ENCODE assay signal across 12 cellular contexts in genomic region chr1:230251644-230252191, GRCh38.
A peak's percentile ranks its signal among the peaks of the same experiment; 100 is the strongest.
DNase-seq lines count a peak whose midpoint lies in the region; ATAC-seq, FAIRE-seq and TF ChIP-seq lines count a peak whose summit lies in the region.
"Had no signal": no experiment of that assay in that cellular context is flagged by ENCODE, and none has a peak within 500 bp of the region (broad histone marks: within the 10 kb centered on the region; RNA-seq: fewer than 3 reads in every experiment).

No MANE protein-coding gene starts in this region.

- no peaks in the 10 kb centered on the region for H4K20me1 ChIP-seq in GM12878 (ENCODE audit: control insufficient read depth, insufficient read depth)

- WGBS in GM12878 (ENCODE audit: insufficient coverage, insufficient replicate concordance, low lambda C conversion rate, missing lambda C conversion rate): 12% methylated on average over 8 of the region's 8 CpGs
- 85 to 95% (median 92%) methylated on average over 7 to 8 of the region's 8 CpGs for WGBS in stomach, 5 donors

- H3K9me3 ChIP-seq in GM12878 (replicated peaks; ENCODE audit: control insufficient read depth, insufficient read depth, low read length) (no peaks in the 10 kb centered on the region), WERI-Rb-1 (ENCODE audit: severe bottlenecking) (no peaks in the 10 kb centered on the region), stomach (no peaks in the 10 kb centered on the region)
- H3K9me3 ChIP-seq: upper lobe of left lung had no signal

- no peak overlapping the region for H3K4me3 ChIP-seq in GM12878
- H3K4me3 ChIP-seq in WERI-Rb-1 (ENCODE audit: low read depth, low read length): no peak overlapping the region
- no peak overlapping the region for H3K4me3 ChIP-seq in stomach
- H3K4me3 ChIP-seq: upper lobe of left lung had no signal

- no TSS peak for BruUV-seq in GM12878 (replicated peaks; lab: Mats Ljungman, UMichigan)

- no peak for TF ChIP-seq POLR2A in GM12878 (IDR thresholded peaks at IDR 0.05; ENCODE audit: low read depth, low read length)
- TF ChIP-seq POLR2A in stomach (IDR thresholded peaks at IDR 0.05): no peak

- H3K36me3 ChIP-seq in GM12878 (ENCODE audit: control insufficient read depth in 2 of 2, insufficient read depth in 2 of 2, low read length in 1 of 2) (peaks cover 4 to 9% of the 10 kb centered on the region in 2 experiments), WERI-Rb-1 (peaks cover 28% of the 10 kb centered on the region), stomach (peaks cover 36 to 98% (median 96%) of the 10 kb centered on the region in 4 donors)

- POLR2A ChIA-PET in GM12878 (lab: Charles Lee): no interaction called here

- in situ Hi-C loops in GM13976 (cut with MboI; ENCODE audit: low sequenced_read_pairs, unreplicated experiment) (no loop called here), GM12878 (cut with MboI) (no loop called here)

- H3K27me3 ChIP-seq in GM12878 (replicated peaks in 1 of 2; ENCODE audit: control insufficient read depth in 2 of 2, insufficient read depth in 2 of 2, low read length in 1 of 2) (no peaks in the 10 kb centered on the region), WERI-Rb-1 (ENCODE audit: insufficient read depth, low read depth, severe bottlenecking) (no peaks in the 10 kb centered on the region), stomach (no peaks in the 10 kb centered on the region)
- H3K27me3 ChIP-seq: upper lobe of left lung had no signal

- DNase-seq in GM13976 (ENCODE audit: low spot score): peak; percentile 71
- DNase-seq in GM12878 (ENCODE audit: low read depth, low spot score): peak; percentile 21
- DNase-seq in WERI-Rb-1: no peak
- DNase-seq in stomach: no peak
- DNase-seq in globus pallidus (ENCODE audit: low spot score): no peak
- no peak for DNase-seq in NOMO-1 treated with DMSO at 0.1 percent for 48 hours (lab: John Stamatoyannopoulos, UW; ENCODE audit: unreplicated experiment)
- DNase-seq: CD8-positive, alpha-beta memory T cell; upper lobe of left lung had no signal

- TF ChIP-seq CTCF in GM13976 (IDR thresholded peaks at IDR 0.05; ENCODE audit: borderline replicate concordance, control extremely low read depth, extremely low read depth, insufficient read depth, missing control alignments): no peak
- TF ChIP-seq CTCF in GM12878 (IDR thresholded peaks at IDR 0.05 in 2 of 3, conservative IDR thresholded peaks at IDR 0.05 in 1 of 3; ENCODE audit: control insufficient read depth in 2 of 3, extremely low read depth in 1 of 3, insufficient read depth in 1 of 3, low read depth in 3 of 3, low read length in 3 of 3): no peak
- TF ChIP-seq CTCF in WERI-Rb-1 (IDR thresholded peaks at IDR 0.05; ENCODE audit: low read depth, low read length): no peak
- no peak for TF ChIP-seq CTCF in stomach (IDR thresholded peaks at IDR 0.05)

- no peak overlapping the region for H2AFZ ChIP-seq in GM12878 (ENCODE audit: control insufficient read depth, low read depth, low read length)

- TF ChIP-seq RAD21 in GM12878 (IDR thresholded peaks at IDR 0.05; ENCODE audit: insufficient read depth, low read depth, low read length): no peak

- H3K4me1 ChIP-seq in GM12878 (ENCODE audit: control insufficient read depth, insufficient read depth, low read length) (peaks cover 4% of the 10 kb centered on the region; the same call in 1 of the 2 replicates), stomach (peaks cover 0 to 18% (median 4%) of the 10 kb centered on the region in 4 donors)
- H3K4me1 ChIP-seq: upper lobe of left lung had no signal

- RAD21 ChIA-PET in GM12878 (lab: Charles Lee; ENCODE audit: unreplicated experiment): interaction anchor here (0.7 kb wide), 1 partner anchor 13 kb away, joined by 4 read pairs; no protein-coding TSS in a partner anchor

- H3K79me2 ChIP-seq in GM12878 (ENCODE audit: control insufficient read depth, insufficient read depth, low read length): no peaks in the 10 kb centered on the region

- intact Hi-C loops in GM12878 (cut with micrococcal nuclease; ENCODE audit: unreplicated experiment) (no loop called here), stomach (cut with DNase I; ENCODE audit: low total_unique reads) (no loop called here)

- TF ChIP-seq EP300 in GM12878 (IDR thresholded peaks at IDR 0.05; ENCODE audit: borderline replicate concordance in 1 of 2, control insufficient read depth in 1 of 2, low read depth in 2 of 2, low read length in 2 of 2) (no peak), stomach (IDR thresholded peaks at IDR 0.05) (no peak)

- H3K9ac ChIP-seq in GM12878 (ENCODE audit: control insufficient read depth, insufficient read depth, low read length): no peak overlapping the region

- CTCF ChIA-PET in GM12878 (lab: Yijun Ruan, JAX): no interaction called here

- H3K27ac ChIP-seq in GM12878 (ENCODE audit: control insufficient read depth, insufficient read depth) (no peak overlapping the region; the same call in 1 of the 2 replicates), WERI-Rb-1 (no peak overlapping the region), stomach (no peak overlapping the region)
- H3K27ac ChIP-seq: upper lobe of left lung had no signal

- peak; percentile 74 for FAIRE-seq in GM12878 (lab: Jason Lieb, UNC)

- H3K4me2 ChIP-seq in GM12878 (ENCODE audit: control insufficient read depth, insufficient read depth): peak overlapping the region; percentile 11; the same call in 1 of the 2 replicates

- SMC1A ChIA-PET in GM12878 (lab: Charles Lee; ENCODE audit: uncharacterized antibody, unreplicated experiment): interaction anchor here (1.3 kb wide), 1 partner anchor 12 kb away, joined by 3 read pairs; no protein-coding TSS in a partner anchor

- ATAC-seq in GM19328 (IDR thresholded peaks at IDR 0.05; ENCODE audit: unreplicated experiment) (peak; percentile 74), HG02981 (IDR thresholded peaks at IDR 0.05; ENCODE audit: unreplicated experiment) (peak; percentile 83), GM12878 (peak; percentile 86)
- ATAC-seq: naive thymus-derived CD4-positive, alpha-beta T cell; SK-N-SH treated with all-trans-retinoic acid at 6 μM for 48 hours had no signal

TF ChIP-seq in GM12878, 131 proteins besides CTCF, POLR2A, EP300 and RAD21 (continues in another document):
- TF ChIP-seq TCF7 (IDR thresholded peaks at IDR 0.05; ENCODE audit: borderline replicate concordance) (peak; percentile 70; the same call in 1 of the 2 replicates), SMAD1 (IDR thresholded peaks at IDR 0.05; ENCODE audit: low read depth, partially characterized antibody) (no peak), JUND (IDR thresholded peaks at IDR 0.05; ENCODE audit: low read depth, low read length) (no peak), REST (IDR thresholded peaks at IDR 0.05; ENCODE audit: low read depth, low read length) (no peak), POU2F2 (IDR thresholded peaks at IDR 0.05; ENCODE audit: borderline replicate concordance, low read depth, low read length) (peak; percentile 93; the same call in 2 of the 3 replicates), SP1 (IDR thresholded peaks at IDR 0.05; ENCODE audit: low read depth, low read length) (no peak), RB1 (IDR thresholded peaks at IDR 0.05; ENCODE audit: borderline replicate concordance) (no peak), BHLHE40 (IDR thresholded peaks at IDR 0.05; ENCODE audit: borderline replicate concordance in 1 of 2, low read depth in 2 of 2, low read length in 1 of 2) (no peak), CBFB (IDR thresholded peaks at IDR 0.05; ENCODE audit: low read depth) (peak; percentile 62; the same call in 1 of the 2 replicates), CHD4 (IDR thresholded peaks at IDR 0.05) (no peak), MTA3 (IDR thresholded peaks at IDR 0.05; ENCODE audit: borderline replicate concordance, low read length) (no peak), NFIC (IDR thresholded peaks at IDR 0.05; ENCODE audit: low read depth, low read length) (no peak), TCF3 (IDR thresholded peaks at IDR 0.05; ENCODE audit: borderline replicate concordance, insufficient read depth, low read depth, low read length) (no peak), IKZF1 (conservative IDR thresholded peaks at IDR 0.05) (no peak), CREM (IDR thresholded peaks at IDR 0.05; ENCODE audit: low read depth) (peak; percentile 46; the same call in 1 of the 2 replicates), POLR2AphosphoS2 (IDR thresholded peaks at IDR 0.05; ENCODE audit: low read depth, low read length) (no peak), HDAC6 (IDR thresholded peaks at IDR 0.05; ENCODE audit: unreplicated experiment) (no peak), ZNF384 (IDR thresholded peaks at IDR 0.05; ENCODE audit: borderline replicate concordance, low read depth, low read length) (no peak)

Comparison
In these comparisons a context has a peak if more than half of its experiments do, and no peak if none do; other contexts are left out.
1. DNase-seq: peak in GM13976 (single experiment) and GM12878 (single experiment); none in WERI-Rb-1 (single experiment), stomach (single experiment), globus pallidus (single experiment) and NOMO-1 treated with DMSO at 0.1 percent for 48 hours (single experiment).
2. Peak in every context shown above with its lines, with median percentiles within 50 percentile points of each other: ATAC-seq.